Comparison of ENCODE assay signal across 15 cellular contexts in the genomic region with DNA sequence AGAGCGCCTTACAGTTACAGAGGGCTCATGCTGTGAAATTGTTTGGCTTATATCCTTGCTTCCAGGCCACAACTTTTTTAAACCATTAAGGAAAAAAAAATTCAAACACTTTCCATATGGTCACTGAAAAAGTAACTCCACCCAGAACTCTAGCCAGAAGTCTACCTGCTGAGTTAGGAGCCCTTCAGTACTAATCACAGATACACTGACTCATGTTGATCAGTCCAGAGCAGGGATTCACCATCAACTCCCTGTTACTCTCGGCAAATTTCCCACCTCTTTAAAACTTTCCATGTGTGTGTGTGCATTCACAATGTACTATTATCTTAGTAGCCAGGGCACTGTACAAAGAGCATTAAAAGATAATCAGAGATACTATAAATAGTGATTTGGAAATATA.
DNase-seq lines count a peak whose midpoint lies in the region; FAIRE-seq and TF ChIP-seq lines count a peak whose summit lies in the region.
"Had no signal": no experiment of that assay in that cellular context is flagged by ENCODE, and none has a peak within 500 bp of the region (broad histone marks: within the 10 kb centered on the region; RNA-seq: fewer than 3 reads in every experiment).

No MANE protein-coding gene starts in this region.

- no peaks in the 10 kb centered on the region for H3K27me3 Mint-ChIP-seq in nephron progenitor cell (ENCODE audit: low read depth, poor library complexity)
- H3K27me3 Mint-ChIP-seq: CD4-positive, CD25-positive, alpha-beta regulatory T cell had no signal

- H3K4me3 Mint-ChIP-seq in nephron progenitor cell = no peak overlapping the region
- H3K4me3 Mint-ChIP-seq: CD4-positive, CD25-positive, alpha-beta regulatory T cell; GM23338; H9 had no signal

- DNase-seq in EH (ENCODE audit: low read depth) (peak; percentile 34), NCI-H69 (lab: John Stamatoyannopoulos, UW) (peak; percentile 49), bronchial epithelial cell (ENCODE audit: low read depth) (peak; percentile 28), nephron progenitor cell (no peak), activated gamma-delta T cell (lab: John Stamatoyannopoulos, UW) (no peak), AG20443 (ENCODE audit: low spot score) (no peak), GM12891 (ENCODE audit: insufficient read length, low spot score) (no peak)
- DNase-seq: 8988T; CD4-positive, CD25-positive, alpha-beta regulatory T cell; H9 had no signal

- no peak for FAIRE-seq in bronchial epithelial cell (lab: Jason Lieb, UNC)
- FAIRE-seq in GM12891 (lab: Jason Lieb, UNC) = no peak
- FAIRE-seq: GM12878, HepG2, HTR-8/SVneo had no signal

- peaks cover 6% of the 10 kb centered on the region for H3K4me1 Mint-ChIP-seq in nephron progenitor cell
- H3K4me1 Mint-ChIP-seq: CD4-positive, CD25-positive, alpha-beta regulatory T cell had no signal

- no peak overlapping the region for H3K4me3 ChIP-seq in bronchial epithelial cell (ENCODE audit: low read depth, low read length)
- H3K4me3 ChIP-seq: BLaER1 treated with 17β-estradiol and CSF1 and Interleukin-3, amounts not matched to agents 10 nM and 100 nM; GM12878; GM23338 had no signal

- no peaks in the 10 kb centered on the region for H3K9me3 Mint-ChIP-seq in nephron progenitor cell
- H3K9me3 Mint-ChIP-seq: GM23338, H9 had no signal

- H3K27me3 ChIP-seq in bronchial epithelial cell (ENCODE audit: control insufficient read depth, insufficient read depth, low read length) = no peaks in the 10 kb centered on the region
- H3K27me3 ChIP-seq: BLaER1 treated with 17β-estradiol and CSF1 and Interleukin-3, amounts not matched to agents 10 nM and 100 nM had no signal

- TF ChIP-seq CTCF in bronchial epithelial cell (IDR thresholded peaks at IDR 0.05; ENCODE audit: insufficient read depth, low read length, severe bottlenecking) = no peak
- no peak for TF ChIP-seq CTCF in nephron progenitor cell (IDR thresholded peaks at IDR 0.05)

- TF ChIP-seq POLR2A in GM12891 (IDR thresholded peaks at IDR 0.05; ENCODE audit: low read depth, low read length) = no peak

- H3K27ac Mint-ChIP-seq in nephron progenitor cell = peak overlapping the region; percentile 7
- H3K27ac Mint-ChIP-seq: CD4-positive, CD25-positive, alpha-beta regulatory T cell; GM23338; H9 had no signal

- H3K36me3 Mint-ChIP-seq in nephron progenitor cell (ENCODE audit: low read depth) = no peaks in the 10 kb centered on the region
- H3K36me3 Mint-ChIP-seq: CD4-positive, CD25-positive, alpha-beta regulatory T cell had no signal

- no peaks in the 10 kb centered on the region for H3K36me3 ChIP-seq in bronchial epithelial cell (ENCODE audit: control insufficient read depth, insufficient read depth, low read length)
- H3K36me3 ChIP-seq: BLaER1 treated with 17β-estradiol and CSF1 and Interleukin-3, amounts not matched to agents 10 nM and 100 nM had no signal

TF ChIP-seq in GM12891, 5 proteins besides CTCF, POLR2A, EP300 and RAD21:
- no peak for TF ChIP-seq PAX5 (IDR thresholded peaks at IDR 0.05; ENCODE audit: insufficient read depth, low read length, severe bottlenecking)
- no peak for TF ChIP-seq POLR2AphosphoS5 (IDR thresholded peaks at IDR 0.05; ENCODE audit: low read depth, low read length)
- TF ChIP-seq SPI1 (IDR thresholded peaks at IDR 0.05; ENCODE audit: low read depth, low read length) = no peak
- TF ChIP-seq TAF1 (IDR thresholded peaks at IDR 0.05; ENCODE audit: low read depth, low read length) = no peak
- TF ChIP-seq POU2F2 (IDR thresholded peaks at IDR 0.05; ENCODE audit: low read depth, low read length) = no peak

Comparison
In these comparisons a context has a peak if more than half of its experiments do, and no peak if none do; other contexts are left out.
1. DNase-seq: peak in EH (single experiment), NCI-H69 (single experiment) and bronchial epithelial cell (single experiment); none in nephron progenitor cell (single experiment), activated gamma-delta T cell (single experiment), AG20443 (single experiment) and GM12891 (single experiment).